ENCODE assay signal across 1 cellular context in genomic region chr5:180798193-180798592, GRCh38.
TF ChIP-seq lines count a peak whose summit lies in the region.

No MANE protein-coding gene starts in this region.

TF ChIP-seq in K562, 482 proteins besides CTCF, POLR2A, EP300 and RAD21 (continued from another document):
- no peak for TF ChIP-seq CEBPZ (IDR thresholded peaks at IDR 0.05; ENCODE audit: borderline replicate concordance, low read depth, low read length)
- TF ChIP-seq NUFIP1 (IDR thresholded peaks at IDR 0.05; ENCODE audit: partially characterized antibody), result no peak
- TF ChIP-seq MYC (IDR thresholded peaks at IDR 0.05; ENCODE audit: low read depth, low read length), result no peak
- TF ChIP-seq MYC (CRISPR knock-in tag; IDR thresholded peaks at IDR 0.05; ENCODE audit: borderline replicate concordance, low read depth), result no peak
- TF ChIP-seq CHAMP1 (IDR thresholded peaks at IDR 0.05), result no peak
- no peak for TF ChIP-seq ZBTB49 (CRISPR knock-in tag; IDR thresholded peaks at IDR 0.05; ENCODE audit: borderline replicate concordance)
- TF ChIP-seq ZNF311 (CRISPR knock-in tag; IDR thresholded peaks at IDR 0.05), result no peak
- TF ChIP-seq STAG1 (CRISPR knock-in tag; IDR thresholded peaks at IDR 0.05; ENCODE audit: borderline replicate concordance), result no peak
- no peak for TF ChIP-seq ZNF3 (CRISPR knock-in tag; IDR thresholded peaks at IDR 0.05)
- no peak for TF ChIP-seq DNMT1 (IDR thresholded peaks at IDR 0.05)
- no peak for TF ChIP-seq RBM34 (IDR thresholded peaks at IDR 0.05; ENCODE audit: borderline replicate concordance, insufficient read depth, low read length)
- TF ChIP-seq TCFL5 (CRISPR knock-in tag; conservative IDR thresholded peaks at IDR 0.05), result no peak
- no peak for TF ChIP-seq NFYB (IDR thresholded peaks at IDR 0.05; ENCODE audit: extremely low read depth, insufficient read length)
- no peak for TF ChIP-seq CREM (IDR thresholded peaks at IDR 0.05; ENCODE audit: low read depth)
TF ChIP-seq in K562: peak in this region for 0.
